Comparison of ENCODE assay signal across 1 cellular context in the genomic region with DNA sequence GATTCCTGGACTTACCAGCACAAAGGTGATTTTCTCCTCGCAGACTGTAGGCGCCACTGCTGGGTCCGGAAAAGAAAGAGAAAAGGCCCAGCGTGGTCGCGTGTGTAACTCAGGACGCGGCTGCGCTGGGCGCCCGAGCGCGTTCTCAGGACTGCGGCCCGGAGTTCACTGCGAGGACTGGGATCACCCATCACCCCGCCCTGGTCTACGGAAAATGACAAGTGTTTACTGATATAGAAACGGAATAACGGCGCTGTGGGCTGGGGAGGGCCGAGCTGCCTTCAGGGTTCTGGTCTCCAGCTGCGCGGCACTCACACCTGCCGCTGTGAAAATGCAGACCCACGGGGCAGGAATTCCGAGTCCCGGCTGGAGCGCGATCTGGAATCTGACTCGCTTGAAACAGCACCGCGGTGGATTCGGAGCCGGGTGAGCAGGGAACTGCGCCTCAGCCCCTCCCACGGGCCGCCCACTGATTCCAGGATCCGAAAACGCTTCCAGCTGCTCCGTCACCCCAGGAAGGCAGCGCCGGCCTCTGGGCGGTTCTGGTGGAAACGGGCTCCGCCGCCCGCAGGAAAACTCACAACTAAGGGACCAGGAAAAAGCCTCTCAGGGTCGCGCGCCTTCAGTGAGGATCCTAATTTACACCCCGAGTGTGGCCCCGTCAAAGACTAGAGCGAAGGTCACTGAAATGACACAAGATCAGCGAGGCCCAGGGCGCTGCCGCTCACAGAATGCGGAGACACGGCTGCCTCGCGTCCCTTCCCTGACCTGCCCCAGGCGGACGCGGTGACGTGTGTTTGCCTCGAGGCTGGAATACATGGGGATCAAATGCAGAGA.
TF ChIP-seq lines count a peak whose summit lies in the region.

No MANE protein-coding gene starts in this region.

TF ChIP-seq in HepG2, 621 proteins besides CTCF, POLR2A, EP300 and RAD21 (continued from another document and continues in another):
- TF ChIP-seq, protein P1, sequence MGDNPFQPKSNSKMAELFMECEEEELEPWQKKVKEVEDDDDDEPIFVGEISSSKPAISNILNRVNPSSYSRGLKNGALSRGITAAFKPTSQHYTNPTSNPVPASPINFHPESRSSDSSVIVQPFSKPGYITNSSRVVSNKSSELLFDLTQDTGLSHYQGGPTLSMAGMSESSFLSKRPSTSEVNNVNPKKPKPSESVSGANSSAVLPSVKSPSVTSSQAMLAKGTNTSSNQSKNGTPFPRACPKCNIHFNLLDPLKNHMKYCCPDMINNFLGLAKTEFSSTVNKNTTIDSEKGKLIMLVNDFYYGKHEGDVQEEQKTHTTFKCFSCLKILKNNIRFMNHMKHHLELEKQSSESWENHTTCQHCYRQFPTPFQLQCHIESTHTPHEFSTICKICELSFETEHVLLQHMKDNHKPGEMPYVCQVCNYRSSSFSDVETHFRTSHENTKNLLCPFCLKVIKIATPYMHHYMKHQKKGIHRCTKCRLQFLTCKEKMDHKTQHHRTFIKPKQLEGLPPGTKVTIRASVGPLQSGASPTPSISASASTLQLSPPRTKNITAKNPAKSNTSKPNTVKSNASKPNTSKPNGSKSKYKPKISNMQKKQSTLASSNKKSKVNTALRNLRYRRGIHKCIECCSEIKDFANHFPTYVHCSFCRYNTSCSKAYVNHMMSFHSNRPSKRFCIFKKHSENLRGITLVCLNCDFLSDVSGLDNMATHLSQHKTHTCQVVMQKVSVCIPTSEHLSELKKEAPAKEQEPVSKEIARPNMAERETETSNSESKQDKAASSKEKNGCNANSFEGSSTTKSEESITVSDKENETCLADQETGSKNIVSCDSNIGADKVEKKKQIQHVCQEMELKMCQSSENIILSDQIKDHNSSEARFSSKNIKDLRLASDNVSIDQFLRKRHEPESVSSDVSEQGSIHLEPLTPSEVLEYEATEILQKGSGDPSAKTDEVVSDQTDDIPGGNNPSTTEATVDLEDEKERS (CRISPR knock-in tag; IDR thresholded peaks at IDR 0.05), result no peak
- TF ChIP-seq NFYB (CRISPR knock-in tag; IDR thresholded peaks at IDR 0.05) (no peak; the same call in 1 of the 2 replicates), PCBP1 (IDR thresholded peaks at IDR 0.05; ENCODE audit: borderline replicate concordance, low read depth, low read length) (peak; percentile 67), MTF2 (CRISPR knock-in tag; IDR thresholded peaks at IDR 0.05; ENCODE audit: borderline replicate concordance) (no peak), ZNF414 (CRISPR knock-in tag; IDR thresholded peaks at IDR 0.05) (peak; percentile 42; the same call in 1 of the 2 replicates), ZNF543 (CRISPR knock-in tag; IDR thresholded peaks at IDR 0.05) (peak; percentile 74; the same call in 1 of the 2 replicates), ZBTB39 (CRISPR knock-in tag; IDR thresholded peaks at IDR 0.05) (peak; percentile 43; the same call in 1 of the 2 replicates), MIER2 (CRISPR knock-in tag; IDR thresholded peaks at IDR 0.05) (no peak), ZNF136 (CRISPR knock-in tag; IDR thresholded peaks at IDR 0.05; ENCODE audit: low read depth) (0 out of 2 replicates have a peak, but pooled peaks have one; percentile 17), POLR2AphosphoS5 (IDR thresholded peaks at IDR 0.05; ENCODE audit: low read depth, low read length) (peak; percentile 59), PRDM10 (CRISPR knock-in tag; IDR thresholded peaks at IDR 0.05; ENCODE audit: low read depth) (no peak), FOXA3 (CRISPR knock-in tag; IDR thresholded peaks at IDR 0.05) (peak; percentile 52), ZNF292 (CRISPR knock-in tag; IDR thresholded peaks at IDR 0.05; ENCODE audit: borderline replicate concordance, low read depth) (peak; percentile 92), ZNF207 (IDR thresholded peaks at IDR 0.05; ENCODE audit: borderline replicate concordance) (no peak), POGZ (CRISPR knock-in tag; IDR thresholded peaks at IDR 0.05) (0 out of 2 replicates have a peak, but pooled peaks have one; percentile 20), HNRNPL (IDR thresholded peaks at IDR 0.05; ENCODE audit: low read depth, low read length) (0 out of 2 replicates have a peak, but pooled peaks have one; percentile 29), RFX5 (IDR thresholded peaks at IDR 0.05; ENCODE audit: low read depth, low read length) (peak; percentile 32; the same call in 1 of the 2 replicates), ZNF383 (CRISPR knock-in tag; IDR thresholded peaks at IDR 0.05; ENCODE audit: borderline replicate concordance) (no peak), REXO4 (CRISPR knock-in tag; IDR thresholded peaks at IDR 0.05; ENCODE audit: borderline replicate concordance) (no peak), ZBTB7A (CRISPR knock-in tag; IDR thresholded peaks at IDR 0.05) (0 out of 2 replicates have a peak, but pooled peaks have one; percentile 44), SNAPC2 (CRISPR knock-in tag; IDR thresholded peaks at IDR 0.05) (no peak), ZNF331 (CRISPR knock-in tag; IDR thresholded peaks at IDR 0.05) (peak; percentile 59), ZNF761 (CRISPR knock-in tag; conservative IDR thresholded peaks at IDR 0.05) (no peak; the same call in 1 of the 2 replicates), ZNF775 (CRISPR knock-in tag; IDR thresholded peaks at IDR 0.05; ENCODE audit: borderline replicate concordance) (0 out of 2 replicates have a peak, but pooled peaks have one; percentile 68), AHDC1 (CRISPR knock-in tag; IDR thresholded peaks at IDR 0.05; ENCODE audit: borderline replicate concordance) (0 out of 2 replicates have a peak, but pooled peaks have one; percentile 25)
- TF ChIP-seq, protein P2, sequence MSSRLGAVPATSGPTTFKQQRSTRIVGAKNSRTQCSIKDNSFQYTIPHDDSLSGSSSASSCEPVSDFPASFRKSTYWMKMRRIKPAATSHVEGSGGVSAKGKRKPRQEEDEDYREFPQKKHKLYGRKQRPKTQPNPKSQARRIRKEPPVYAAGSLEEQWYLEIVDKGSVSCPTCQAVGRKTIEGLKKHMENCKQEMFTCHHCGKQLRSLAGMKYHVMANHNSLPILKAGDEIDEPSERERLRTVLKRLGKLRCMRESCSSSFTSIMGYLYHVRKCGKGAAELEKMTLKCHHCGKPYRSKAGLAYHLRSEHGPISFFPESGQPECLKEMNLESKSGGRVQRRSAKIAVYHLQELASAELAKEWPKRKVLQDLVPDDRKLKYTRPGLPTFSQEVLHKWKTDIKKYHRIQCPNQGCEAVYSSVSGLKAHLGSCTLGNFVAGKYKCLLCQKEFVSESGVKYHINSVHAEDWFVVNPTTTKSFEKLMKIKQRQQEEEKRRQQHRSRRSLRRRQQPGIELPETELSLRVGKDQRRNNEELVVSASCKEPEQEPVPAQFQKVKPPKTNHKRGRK (CRISPR knock-in tag; IDR thresholded peaks at IDR 0.05), result peak; percentile 94; the same call in 1 of the 2 replicates
- TF ChIP-seq, protein P3, sequence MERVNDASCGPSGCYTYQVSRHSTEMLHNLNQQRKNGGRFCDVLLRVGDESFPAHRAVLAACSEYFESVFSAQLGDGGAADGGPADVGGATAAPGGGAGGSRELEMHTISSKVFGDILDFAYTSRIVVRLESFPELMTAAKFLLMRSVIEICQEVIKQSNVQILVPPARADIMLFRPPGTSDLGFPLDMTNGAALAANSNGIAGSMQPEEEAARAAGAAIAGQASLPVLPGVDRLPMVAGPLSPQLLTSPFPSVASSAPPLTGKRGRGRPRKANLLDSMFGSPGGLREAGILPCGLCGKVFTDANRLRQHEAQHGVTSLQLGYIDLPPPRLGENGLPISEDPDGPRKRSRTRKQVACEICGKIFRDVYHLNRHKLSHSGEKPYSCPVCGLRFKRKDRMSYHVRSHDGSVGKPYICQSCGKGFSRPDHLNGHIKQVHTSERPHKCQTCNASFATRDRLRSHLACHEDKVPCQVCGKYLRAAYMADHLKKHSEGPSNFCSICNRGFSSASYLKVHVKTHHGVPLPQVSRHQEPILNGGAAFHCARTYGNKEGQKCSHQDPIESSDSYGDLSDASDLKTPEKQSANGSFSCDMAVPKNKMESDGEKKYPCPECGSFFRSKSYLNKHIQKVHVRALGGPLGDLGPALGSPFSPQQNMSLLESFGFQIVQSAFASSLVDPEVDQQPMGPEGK (CRISPR knock-in tag; IDR thresholded peaks at IDR 0.05), result peak; percentile 52
- TF ChIP-seq, protein P4, sequence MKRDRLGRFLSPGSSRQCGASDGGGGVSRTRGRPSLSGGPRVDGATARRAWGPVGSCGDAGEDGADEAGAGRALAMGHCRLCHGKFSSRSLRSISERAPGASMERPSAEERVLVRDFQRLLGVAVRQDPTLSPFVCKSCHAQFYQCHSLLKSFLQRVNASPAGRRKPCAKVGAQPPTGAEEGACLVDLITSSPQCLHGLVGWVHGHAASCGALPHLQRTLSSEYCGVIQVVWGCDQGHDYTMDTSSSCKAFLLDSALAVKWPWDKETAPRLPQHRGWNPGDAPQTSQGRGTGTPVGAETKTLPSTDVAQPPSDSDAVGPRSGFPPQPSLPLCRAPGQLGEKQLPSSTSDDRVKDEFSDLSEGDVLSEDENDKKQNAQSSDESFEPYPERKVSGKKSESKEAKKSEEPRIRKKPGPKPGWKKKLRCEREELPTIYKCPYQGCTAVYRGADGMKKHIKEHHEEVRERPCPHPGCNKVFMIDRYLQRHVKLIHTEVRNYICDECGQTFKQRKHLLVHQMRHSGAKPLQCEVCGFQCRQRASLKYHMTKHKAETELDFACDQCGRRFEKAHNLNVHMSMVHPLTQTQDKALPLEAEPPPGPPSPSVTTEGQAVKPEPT (CRISPR knock-in tag; IDR thresholded peaks at IDR 0.05; ENCODE audit: low read depth), result peak; percentile 80; the same call in 1 of the 2 replicates
